In genomic region chr2:66264354-66264753, GRCh38 we compare ENCODE assay signal across 11 cellular contexts.
"Had no signal": no experiment of that assay in that cellular context is flagged by ENCODE, and none has a peak within 500 bp of the region (broad histone marks: within the 10 kb centered on the region; RNA-seq: fewer than 3 reads in every experiment).

No MANE protein-coding gene starts in this region.

- FAIRE-seq: H1, H54 had no signal

- H3K9me3 ChIP-seq: HAP-1 had no signal

- ATAC-seq: GM23338, HCT116 had no signal

- H2AFZ ChIP-seq: GM23248, GM23338 had no signal

- H3K36me3 ChIP-seq: HAP-1 had no signal

- H3K4me3 ChIP-seq: GM23248, GM23338, HAP-1 had no signal

- DNase-seq: GM23248, GOT3, H7, H9, HCEC 1CT, HFFc6 had no signal

- H3K4me1 ChIP-seq: HAP-1 had no signal

- H3K27ac ChIP-seq: GM23248 had no signal

- H3K4me2 ChIP-seq: GM23338 had no signal

- H3K9ac ChIP-seq: GM23248 had no signal
